Comparison of ENCODE assay signal across 8 cellular contexts in the genomic region with DNA sequence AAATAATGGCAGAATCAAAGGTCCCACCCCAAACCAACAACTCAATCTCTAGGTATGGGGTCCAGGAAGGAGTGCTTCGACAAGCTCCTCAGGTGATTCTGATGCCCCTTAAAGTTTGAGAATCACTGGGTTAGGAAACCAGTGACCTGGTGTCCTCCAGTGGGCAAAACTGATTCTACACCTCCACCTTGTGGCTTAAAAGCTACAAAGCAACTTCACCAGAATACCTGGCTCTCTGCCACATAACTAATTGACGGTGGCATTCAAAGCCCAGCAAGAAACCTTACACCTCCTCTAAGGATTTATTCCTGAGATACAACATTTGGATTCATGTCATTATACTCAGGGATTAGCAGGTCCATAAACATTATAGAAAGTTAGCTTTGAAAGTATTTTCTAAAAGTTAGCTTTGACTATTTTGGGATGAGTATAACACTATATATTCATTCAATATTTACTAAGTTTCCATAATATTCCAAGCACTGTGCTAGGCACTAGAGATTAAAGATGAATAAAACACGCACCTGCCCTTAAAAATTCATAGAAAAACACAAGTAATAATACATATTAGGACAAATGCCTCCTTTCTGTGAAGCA. TPM values are rescaled to one million over a fixed set of nuclear protein-coding genes. Genes with fewer than 3 reads are reported as not detected.
A peak's percentile ranks its signal among the peaks of the same experiment; 100 is the strongest.
DNase-seq lines count a peak whose midpoint lies in the region; ATAC-seq and TF ChIP-seq lines count a peak whose summit lies in the region.

No MANE protein-coding gene starts in this region.

- H3K36me3 ChIP-seq in SU-DHL-6 (ENCODE audit: low read length) (no peaks in the 10 kb centered on the region), MG63 (no peaks in the 10 kb centered on the region)

- no peak overlapping the region for H3K4me2 ChIP-seq in SU-DHL-6 (ENCODE audit: low read depth, low read length, poor library complexity, severe bottlenecking)

- no peak overlapping the region for H3K9ac ChIP-seq in SU-DHL-6 (ENCODE audit: low read length)

- no peaks in the 10 kb centered on the region for H3K9me2 ChIP-seq in SU-DHL-6 (replicated peaks; ENCODE audit: insufficient read depth, low read length)

- H3K27me3 ChIP-seq in SU-DHL-6 (ENCODE audit: low read length), result no peaks in the 10 kb centered on the region
- no peaks in the 10 kb centered on the region for H3K27me3 ChIP-seq in MG63

- H2AFZ ChIP-seq in SU-DHL-6 (ENCODE audit: low read depth, low read length, severe bottlenecking), result no peak overlapping the region

- POLR2A ChIA-PET in naive thymus-derived CD8-positive, alpha-beta T cell (lab: Charles Lee), result interaction anchor here (0.6 kb wide), 2 partner anchors 196 to 226 kb away, joined by 3 read pairs; no protein-coding TSS in a partner anchor

- peak; percentile 70 for TF ChIP-seq CTCF in AG09309 (IDR thresholded peaks at IDR 0.05; ENCODE audit: control insufficient read depth, insufficient read depth, low read depth, low read length, missing control alignments)
- TF ChIP-seq CTCF in GM10266 (IDR thresholded peaks at IDR 0.05; ENCODE audit: control insufficient read depth, insufficient read depth, low read depth, missing control alignments), result peak; percentile 59
- peak; percentile 48 for TF ChIP-seq CTCF in SU-DHL-6 (IDR thresholded peaks at IDR 0.05; ENCODE audit: insufficient read depth, low read length, poor library complexity, severe bottlenecking)
- peak; percentile 80 for TF ChIP-seq CTCF in epithelial cell of esophagus (IDR thresholded peaks at IDR 0.05; ENCODE audit: insufficient read depth, low read depth, low read length, missing control alignments)

- H3K27me3 Mint-ChIP-seq in naive thymus-derived CD8-positive, alpha-beta T cell, result no peaks in the 10 kb centered on the region

- peak overlapping the region in 5 of 10 donors; percentile 10 to 66 (median 29) for H3K27ac Mint-ChIP-seq in naive thymus-derived CD8-positive, alpha-beta T cell

- no peaks in the 10 kb centered on the region for H4K20me1 ChIP-seq in SU-DHL-6 (ENCODE audit: low read depth, low read length)

- H3K4me3 ChIP-seq in AG09309 (ENCODE audit: control insufficient read depth, low read depth, low read length), result no peak overlapping the region
- H3K4me3 ChIP-seq in SU-DHL-6 (ENCODE audit: insufficient read depth, low read length, poor library complexity, severe bottlenecking), result no peak overlapping the region
- H3K4me3 ChIP-seq in epithelial cell of esophagus (ENCODE audit: low read length), result no peak overlapping the region
- H3K4me3 ChIP-seq in MG63, result no peak overlapping the region

- H3K9me3 ChIP-seq in SU-DHL-6 (ENCODE audit: insufficient read depth, low read length), result no peaks in the 10 kb centered on the region
- no peaks in the 10 kb centered on the region for H3K9me3 ChIP-seq in MG63

- H3K79me2 ChIP-seq in SU-DHL-6 (ENCODE audit: insufficient read depth, low read length), result no peaks in the 10 kb centered on the region

- no peak overlapping the region for H3K4me3 Mint-ChIP-seq in naive thymus-derived CD8-positive, alpha-beta T cell

- H3K4me1 Mint-ChIP-seq in naive thymus-derived CD8-positive, alpha-beta T cell, result peaks cover 3 to 9% (median 4%) of the 10 kb centered on the region in 4 donors

- no peak for DNase-seq in AG09309 (ENCODE audit: low read depth)
- DNase-seq in GM10266 (ENCODE audit: extremely low spot score), result peak; percentile 28
- DNase-seq in NCI-H1436 treated with DMSO at 0.1 percent for 48 hours (lab: John Stamatoyannopoulos, UW), result peak; percentile 20
- peak; percentile 77 for DNase-seq in epithelial cell of esophagus (ENCODE audit: low read depth)
- DNase-seq in naive thymus-derived CD8-positive, alpha-beta T cell, result peak in 8 of 10 donors; percentile 17 to 65 (median 48)
- DNase-seq in MG63, result no peak

- ATAC-seq in naive thymus-derived CD8-positive, alpha-beta T cell, result peak; percentile 67 to 68
- no peak for ATAC-seq in HG03025 (IDR thresholded peaks at IDR 0.05; ENCODE audit: low FRiP score, unreplicated experiment)

- peaks cover 0 to 79% (median 2%) of the 10 kb centered on the region in 3 donors for H3K36me3 Mint-ChIP-seq in naive thymus-derived CD8-positive, alpha-beta T cell

- H3K27ac ChIP-seq in SU-DHL-6 (ENCODE audit: low read depth, low read length), result no peak overlapping the region

- H3F3A ChIP-seq in SU-DHL-6 (ENCODE audit: insufficient read depth), result no peaks in the 10 kb centered on the region

- no peaks in the 10 kb centered on the region for H3K9me3 Mint-ChIP-seq in naive thymus-derived CD8-positive, alpha-beta T cell

RNA-seq across cellular contexts. Expression of gene DCAF5, which starts 45.4 kb away (rescaled TPM):
- 10 to 100 TPM; 74.2 to 78.8 TPM for total RNA-seq in naive thymus-derived CD8-positive, alpha-beta T cell
- 10 to 100 TPM; 73.1 to 87.2 (median 79.1) TPM for polyA plus RNA-seq in naive thymus-derived CD8-positive, alpha-beta T cell
- total RNA-seq in MG63 (2014; rRNA removed; shearing (Covaris generic); ENCODE audit: low replicate concordance), result 7.3 and 7.6 TPM in 2 replicates

Comparison
In these comparisons a context has a peak if more than half of its experiments do, and no peak if none do; other contexts are left out.
1. DNase-seq: peak in GM10266 (single experiment), NCI-H1436 treated with DMSO at 0.1 percent for 48 hours (single experiment), epithelial cell of esophagus (single experiment) and naive thymus-derived CD8-positive, alpha-beta T cell (8 of 10); none in AG09309 (single experiment) and MG63 (single experiment).
2. Peak in every context shown above with its lines, with median percentiles within 50 percentile points of each other: CTCF ChIP-seq.